1 cellular context compared by ENCODE assay signal in genomic region chr10:99598781-99599481, GRCh38.
TF ChIP-seq lines count a peak whose summit lies in the region.

No MANE protein-coding gene starts in this region.

TF ChIP-seq in HepG2, 621 proteins besides CTCF, POLR2A, EP300 and RAD21:
- TF ChIP-seq ZNF790 (CRISPR knock-in tag; IDR thresholded peaks at IDR 0.05; ENCODE audit: borderline replicate concordance) = no peak
- no peak for TF ChIP-seq TEF (CRISPR knock-in tag; IDR thresholded peaks at IDR 0.05)
TF ChIP-seq in HepG2: peak in this region for 0.
